ENCODE assay signal across 19 cellular contexts in the genomic region with DNA sequence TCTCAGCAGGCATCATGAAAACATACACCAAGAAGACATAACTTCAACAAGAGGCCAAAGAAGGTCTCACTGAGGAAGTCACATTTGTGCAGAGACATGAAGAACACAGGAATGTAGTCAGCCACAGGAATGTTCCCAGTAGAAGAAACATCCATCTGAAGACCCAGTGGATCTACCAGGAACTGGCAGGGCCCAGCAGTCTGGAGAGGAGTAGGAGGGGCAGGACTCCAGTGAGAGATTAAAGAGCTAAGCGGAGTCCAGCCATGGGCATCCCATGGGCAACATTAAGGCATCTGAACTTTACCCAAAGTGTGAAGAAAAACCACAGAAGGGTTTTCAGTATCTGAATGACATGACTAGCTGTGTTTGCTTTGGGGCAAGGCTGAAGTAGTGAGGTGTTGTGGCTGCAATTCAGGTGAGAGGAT.
DNase-seq lines count a peak whose midpoint lies in the region; ATAC-seq and TF ChIP-seq lines count a peak whose summit lies in the region.
"Had no signal": no experiment of that assay in that cellular context is flagged by ENCODE, and none has a peak within 500 bp of the region (broad histone marks: within the 10 kb centered on the region; RNA-seq: fewer than 3 reads in every experiment).

No MANE protein-coding gene starts in this region.

- no peaks in the 10 kb centered on the region for H3K36me3 ChIP-seq in endodermal cell (ENCODE audit: control insufficient read depth, insufficient read depth, low read length)

- H3K27ac ChIP-seq in endodermal cell (ENCODE audit: low read depth, low read length): no peak overlapping the region
- H3K27ac ChIP-seq: A549, testis had no signal

- peaks cover 9% of the 10 kb centered on the region for H3K4me1 Mint-ChIP-seq in stimulated activated naive CD8-positive, alpha-beta T cell treated with anti-CD3 and anti-CD28 coated beads, Interleukin-15, amount 100 ng/mL, for 72 hours
- H3K4me1 Mint-ChIP-seq in endodermal cell: no peaks in the 10 kb centered on the region
- H3K4me1 Mint-ChIP-seq: immature natural killer cell had no signal

- H3K4me1 ChIP-seq in endodermal cell (ENCODE audit: control insufficient read depth, insufficient read depth, low read length): no peaks in the 10 kb centered on the region
- H3K4me1 ChIP-seq: Caco-2, testis had no signal

- H3K4me3 ChIP-seq in fibroblast of villous mesenchyme (ENCODE audit: low read depth, low read length): no peak overlapping the region
- no peak overlapping the region for H3K4me3 ChIP-seq in endodermal cell (ENCODE audit: low read length)
- H3K4me3 ChIP-seq: A549, testis had no signal

- TF ChIP-seq CTCF in fibroblast of villous mesenchyme (IDR thresholded peaks at IDR 0.05; ENCODE audit: insufficient read depth, low read depth, low read length) (no peak), endodermal cell (conservative IDR thresholded peaks at IDR 0.05) (no peak)

- H3K9me3 Mint-ChIP-seq in stimulated activated naive CD8-positive, alpha-beta T cell treated with anti-CD3 and anti-CD28 coated beads, Interleukin-15, amount 100 ng/mL, for 72 hours: no peaks in the 10 kb centered on the region
- H3K9me3 Mint-ChIP-seq in endodermal cell: no peaks in the 10 kb centered on the region
- H3K9me3 Mint-ChIP-seq: activated T-cell treated with anti-CD3 and anti-CD28 coated beads, Interleukin-2, amount 50 U/mL, for 72 hours; effector memory CD8-positive, alpha-beta T cell; immature natural killer cell; T-helper 2 cell treated with Interferon-gamma antibody and Interleukin-4, amounts not matched to agents 5 μg/mL and 100 μg/mL, for 36 hours had no signal

- H3K4me3 Mint-ChIP-seq in stimulated activated naive CD8-positive, alpha-beta T cell treated with anti-CD3 and anti-CD28 coated beads, Interleukin-15, amount 100 ng/mL, for 72 hours: no peak overlapping the region
- no peak overlapping the region for H3K4me3 Mint-ChIP-seq in endodermal cell
- H3K4me3 Mint-ChIP-seq: activated T-cell treated with anti-CD3 and anti-CD28 coated beads, Interleukin-2, amount 50 U/mL, for 72 hours; effector memory CD8-positive, alpha-beta T cell; immature natural killer cell; T-helper 2 cell treated with Interferon-gamma antibody and Interleukin-4, amounts not matched to agents 5 μg/mL and 100 μg/mL, for 36 hours had no signal

- H3K9ac ChIP-seq in endodermal cell (ENCODE audit: extremely low read depth, low read length, poor library complexity, severe bottlenecking): no peak overlapping the region

- H3K27me3 Mint-ChIP-seq in stimulated activated naive CD8-positive, alpha-beta T cell treated with anti-CD3 and anti-CD28 coated beads, Interleukin-15, amount 100 ng/mL, for 72 hours: peaks cover 28% of the 10 kb centered on the region
- H3K27me3 Mint-ChIP-seq in endodermal cell (ENCODE audit: insufficient read depth): no peaks in the 10 kb centered on the region

- intact Hi-C loops in Right ventricle myocardium inferior (cut with DNase I): no loop called here

- H3K9me3 ChIP-seq in endodermal cell (ENCODE audit: control insufficient read depth, low read length): no peaks in the 10 kb centered on the region
- H3K9me3 ChIP-seq: A549, Caco-2, testis had no signal

- no peaks in the 10 kb centered on the region for H3K27me3 ChIP-seq in endodermal cell (ENCODE audit: control insufficient read depth, insufficient read depth, low read length, poor library complexity, severe bottlenecking)
- H3K27me3 ChIP-seq: testis had no signal

- H3K36me3 Mint-ChIP-seq in endodermal cell (ENCODE audit: low read depth): no peaks in the 10 kb centered on the region
- H3K36me3 Mint-ChIP-seq: immature natural killer cell had no signal

- DNase-seq in stimulated activated naive CD8-positive, alpha-beta T cell treated with anti-CD3 and anti-CD28 coated beads, Interleukin-15, amount 100 ng/mL, for 72 hours: no peak
- no peak for DNase-seq in stimulated activated naive CD8-positive, alpha-beta T cell treated with anti-CD3 and anti-CD28 coated beads, Interleukin-15, Interleukin-2, amounts not matched to agents 100 U/mL and 50 U/mL, for 24 hours
- DNase-seq in M059J (ENCODE audit: low read depth) (peak; percentile 33), fibroblast of villous mesenchyme (ENCODE audit: low read depth) (peak; percentile 9), endodermal cell (no peak), putamen (ENCODE audit: low spot score) (no peak), Right ventricle myocardium inferior (ENCODE audit: missing footprints) (no peak)
- DNase-seq in activated CD4-positive, CD25-positive, alpha-beta regulatory T cell treated with anti-CD3 and anti-CD28 coated beads, Interleukin-2, amount 50 U/mL, for 72 hours: no peak
- DNase-seq: activated CD4-positive, alpha-beta T cell treated with anti-CD3 and anti-CD28 coated beads for 48 hours; activated T-cell treated with anti-CD3 and anti-CD28 coated beads, Interleukin-2, amount 50 U/mL, for 72 hours; anterior cingulate cortex; Caco-2; effector memory CD8-positive, alpha-beta T cell; immature natural killer cell; mesendoderm; NCI-H187; testis had no signal

- ATAC-seq in stimulated activated naive CD8-positive, alpha-beta T cell treated with anti-CD3 and anti-CD28 coated beads, Interleukin-15, amount 100 ng/mL, for 72 hours: peak; percentile 73
- ATAC-seq in stimulated activated naive CD8-positive, alpha-beta T cell treated with anti-CD3 and anti-CD28 coated beads, Interleukin-15, Interleukin-2, amounts not matched to agents 100 U/mL and 50 U/mL, for 24 hours: no peak
- ATAC-seq in Right ventricle myocardium inferior: no peak
- ATAC-seq: A549; effector memory CD8-positive, alpha-beta T cell had no signal

- H3K27ac Mint-ChIP-seq in stimulated activated naive CD8-positive, alpha-beta T cell treated with anti-CD3 and anti-CD28 coated beads, Interleukin-15, amount 100 ng/mL, for 72 hours: no peak overlapping the region
- no peak overlapping the region for H3K27ac Mint-ChIP-seq in endodermal cell
- H3K27ac Mint-ChIP-seq: activated T-cell treated with anti-CD3 and anti-CD28 coated beads, Interleukin-2, amount 50 U/mL, for 72 hours; effector memory CD8-positive, alpha-beta T cell; immature natural killer cell; T-helper 2 cell treated with Interferon-gamma antibody and Interleukin-4, amounts not matched to agents 5 μg/mL and 100 μg/mL, for 36 hours had no signal

- 97% methylated on average over 1 of the region's 1 CpG; no CpG with 5 or more reads in 1 of the 2 experiments for WGBS in endodermal cell (ENCODE audit: insufficient coverage in 1 of 2, insufficient read length in 1 of 2), 2 experiments

Comparison
In these comparisons a context has a peak if more than half of its experiments do, and no peak if none do; other contexts are left out.
1. DNase-seq: peak in M059J (single experiment) and fibroblast of villous mesenchyme (single experiment); none in stimulated activated naive CD8-positive, alpha-beta T cell treated with anti-CD3 and anti-CD28 coated beads, Interleukin-15, amount 100 ng/mL, for 72 hours (0 of 2), stimulated activated naive CD8-positive, alpha-beta T cell treated with anti-CD3 and anti-CD28 coated beads, Interleukin-15, Interleukin-2, amounts not matched to agents 100 U/mL and 50 U/mL, for 24 hours (single experiment), endodermal cell (single experiment), putamen (single experiment), activated CD4-positive, CD25-positive, alpha-beta regulatory T cell treated with anti-CD3 and anti-CD28 coated beads, Interleukin-2, amount 50 U/mL, for 72 hours (single experiment) and Right ventricle myocardium inferior (single experiment).